ENCODE assay signal across 16 cellular contexts in the genomic region with DNA sequence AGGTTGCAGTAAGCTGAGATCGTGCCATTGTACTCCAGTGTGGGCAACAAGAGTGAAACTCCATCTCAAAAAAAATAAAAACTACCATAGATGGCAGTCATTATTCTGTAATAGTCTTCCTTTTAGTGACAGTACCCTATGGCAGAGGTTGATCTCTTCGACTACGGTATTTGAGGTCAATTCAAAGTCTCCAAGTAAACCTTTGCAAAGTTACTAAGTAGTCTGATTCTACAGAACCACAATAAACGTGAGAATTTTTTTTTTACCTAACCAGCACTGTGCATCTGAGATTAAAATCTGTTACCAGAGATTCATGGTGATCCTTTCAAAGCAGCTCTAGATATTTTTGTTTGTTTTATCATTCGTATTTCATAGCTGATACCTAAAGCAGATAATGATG.
DNase-seq lines count a peak whose midpoint lies in the region; ATAC-seq and TF ChIP-seq lines count a peak whose summit lies in the region.
"Had no signal": no experiment of that assay in that cellular context is flagged by ENCODE, and none has a peak within 500 bp of the region (broad histone marks: within the 10 kb centered on the region; RNA-seq: fewer than 3 reads in every experiment).

No MANE protein-coding gene starts in this region.

- H3K79me2 ChIP-seq in DND-41 (ENCODE audit: insufficient read depth, low read length): peaks cover 15% of the 10 kb centered on the region

- no peak overlapping the region for H3K9ac ChIP-seq in DND-41 (ENCODE audit: low read depth, low read length)

- POLR2A ChIA-PET in activated CD8-positive, alpha-beta T cell treated with anti-CD3 and anti-CD28 coated beads for 36 hours (lab: Charles Lee): interaction anchor here (0.8 to 1.7 kb wide), 7 partner anchors 18 to 103 kb away, joined by 3 to 6 read pairs (median 3); no protein-coding TSS in a partner anchor
- POLR2A ChIA-PET in naive thymus-derived CD8-positive, alpha-beta T cell (lab: Charles Lee): interaction anchor here (0.6 to 14.5 kb wide), 8 partner anchors 8 to 108 kb away, joined by 3 to 681 read pairs (median 5); a partner anchor contains a TSS
- POLR2A ChIA-PET in WTC11 (lab: Charles Lee): interaction anchor here (0.6 to 1.6 kb wide), 2 partner anchors 45 to 69 kb away, joined by 3 to 5 read pairs; no protein-coding TSS in a partner anchor

- peak overlapping the region; percentile 82 for H3K27ac Mint-ChIP-seq in activated CD8-positive, alpha-beta T cell treated with anti-CD3 and anti-CD28 coated beads for 36 hours
- H3K27ac Mint-ChIP-seq in naive thymus-derived CD8-positive, alpha-beta T cell: peak overlapping the region; percentile 92 to 100 (median 97)
- H3K27ac Mint-ChIP-seq in WTC11: no peak overlapping the region

- ATAC-seq in DND-41 (ENCODE audit: insufficient read depth, low read depth) (no peak), WTC11 (no peak)
- no peak for ATAC-seq in activated CD8-positive, alpha-beta T cell treated with anti-CD3 and anti-CD28 coated beads for 36 hours
- ATAC-seq in naive thymus-derived CD8-positive, alpha-beta T cell: peak; percentile 51 to 59

- intact Hi-C loops in activated CD8-positive, alpha-beta T cell treated with anti-CD3 and anti-CD28 coated beads for 36 hours (cut with micrococcal nuclease): no loop called here

- H3K4me1 Mint-ChIP-seq in activated CD8-positive, alpha-beta T cell treated with anti-CD3 and anti-CD28 coated beads for 36 hours (ENCODE audit: low read depth): peaks cover 48% of the 10 kb centered on the region
- peaks cover 14 to 68% (median 59%) of the 10 kb centered on the region in 4 donors for H3K4me1 Mint-ChIP-seq in naive thymus-derived CD8-positive, alpha-beta T cell
- H3K4me1 Mint-ChIP-seq in WTC11: peaks cover 47% of the 10 kb centered on the region

- no peaks in the 10 kb centered on the region for H3K9me3 ChIP-seq in DND-41 (ENCODE audit: insufficient read depth, low read length, severe bottlenecking)
- H3K9me3 ChIP-seq: testis had no signal

- TF ChIP-seq CTCF in DND-41 (IDR thresholded peaks at IDR 0.05; ENCODE audit: borderline replicate concordance, extremely low read depth, low read length, poor library complexity, severe bottlenecking): no peak
- no peak for TF ChIP-seq CTCF in activated CD8-positive, alpha-beta T cell treated with anti-CD3 and anti-CD28 coated beads for 36 hours (IDR thresholded peaks at IDR 0.05)
- no peak for TF ChIP-seq CTCF in WTC11 (IDR thresholded peaks at IDR 0.05)

- H3K4me1 ChIP-seq in DND-41 (ENCODE audit: insufficient read depth, low read length): peaks cover 28% of the 10 kb centered on the region

- CTCF ChIA-PET in activated CD8-positive, alpha-beta T cell treated with anti-CD3 and anti-CD28 coated beads for 36 hours (lab: Charles Lee): interaction anchor here (0.8 to 1.2 kb wide), 9 partner anchors 9 to 108 kb away, joined by 3 to 6 read pairs (median 4); no protein-coding TSS in a partner anchor
- CTCF ChIA-PET in WTC11 (lab: Charles Lee): no interaction called here

- H3K4me2 ChIP-seq in DND-41 (ENCODE audit: insufficient read depth, low read length): no peak overlapping the region

- DNase-seq in CD1c-positive myeloid dendritic cell (ENCODE audit: extremely low spot score) (peak; percentile 40), DND-41 (no peak), NCI-H1105 (lab: John Stamatoyannopoulos, UW) (no peak), NCI-H2029 (lab: John Stamatoyannopoulos, UW) (no peak), NOMO-1 treated with dmso at 0.1 percent for 144 hours (lab: John Stamatoyannopoulos, UW; ENCODE audit: unreplicated experiment) (no peak), WTC11 (ENCODE audit: low spot score) (no peak)
- DNase-seq in activated CD8-positive, alpha-beta T cell treated with anti-CD3 and anti-CD28 coated beads for 36 hours: no peak
- peak in 5 of 10 donors; percentile 30 to 90 (median 77) for DNase-seq in naive thymus-derived CD8-positive, alpha-beta T cell
- DNase-seq: activated CD4-positive, CD25-positive, alpha-beta regulatory T cell treated with anti-CD3 and anti-CD28 coated beads, Interleukin-2, amount 50 U/mL, for 72 hours; AML-193; KBM-7; NCI-H2029 treated with DMSO at 0.1 percent for 48 hours; stimulated activated CD8-positive, alpha-beta memory T cell treated with anti-CD3 and anti-CD28 coated beads, Interleukin-4, amount 100 ng/mL, for 48 hours; T-helper 9 cell; testis had no signal

- H3K9me3 Mint-ChIP-seq in activated CD8-positive, alpha-beta T cell treated with anti-CD3 and anti-CD28 coated beads for 36 hours: no peaks in the 10 kb centered on the region
- H3K9me3 Mint-ChIP-seq in naive thymus-derived CD8-positive, alpha-beta T cell: no peaks in the 10 kb centered on the region
- no peaks in the 10 kb centered on the region for H3K9me3 Mint-ChIP-seq in WTC11

- no peaks in the 10 kb centered on the region for H3K27me3 ChIP-seq in DND-41 (ENCODE audit: insufficient read depth, low read length, poor library complexity)
- H3K27me3 ChIP-seq: testis had no signal

- H3K4me3 ChIP-seq in DND-41 (ENCODE audit: low read depth in 1 of 2, low read length in 2 of 2): no peak overlapping the region
- H3K4me3 ChIP-seq: lung, testis had no signal

- H3K27ac ChIP-seq in DND-41 (ENCODE audit: low read length): 0 out of 2 replicates have a peak overlapping the region, but pooled peaks have one; percentile 21

- no peaks in the 10 kb centered on the region for H3K36me3 ChIP-seq in DND-41 (ENCODE audit: insufficient read depth, low read length)

- H4K20me1 ChIP-seq in DND-41 (ENCODE audit: insufficient read depth, low read length): no peaks in the 10 kb centered on the region

- peak overlapping the region; percentile 19; the same call in 1 of the 2 replicates for H2AFZ ChIP-seq in DND-41 (ENCODE audit: low read depth, low read length)

- no peaks in the 10 kb centered on the region for H3K36me3 Mint-ChIP-seq in activated CD8-positive, alpha-beta T cell treated with anti-CD3 and anti-CD28 coated beads for 36 hours (ENCODE audit: low read depth)
- no peaks in the 10 kb centered on the region for H3K36me3 Mint-ChIP-seq in naive thymus-derived CD8-positive, alpha-beta T cell
- H3K36me3 Mint-ChIP-seq in WTC11: no peaks in the 10 kb centered on the region

- no peaks in the 10 kb centered on the region for H3K27me3 Mint-ChIP-seq in activated CD8-positive, alpha-beta T cell treated with anti-CD3 and anti-CD28 coated beads for 36 hours
- no peaks in the 10 kb centered on the region for H3K27me3 Mint-ChIP-seq in naive thymus-derived CD8-positive, alpha-beta T cell
- H3K27me3 Mint-ChIP-seq in WTC11 (ENCODE audit: low read depth): no peaks in the 10 kb centered on the region

- peak overlapping the region; percentile 52 for H3K4me3 Mint-ChIP-seq in activated CD8-positive, alpha-beta T cell treated with anti-CD3 and anti-CD28 coated beads for 36 hours
- peak overlapping the region; percentile 56 to 91 (median 76) for H3K4me3 Mint-ChIP-seq in naive thymus-derived CD8-positive, alpha-beta T cell
- no peak overlapping the region for H3K4me3 Mint-ChIP-seq in WTC11

TF ChIP-seq in WTC11, 78 proteins besides CTCF, POLR2A, EP300 and RAD21 (continues in another document):
- TF ChIP-seq OVOL2 (CRISPR knock-in tag; IDR thresholded peaks at IDR 0.05; ENCODE audit: borderline replicate concordance) (no peak), FOXP1 (CRISPR knock-in tag; IDR thresholded peaks at IDR 0.05; ENCODE audit: borderline replicate concordance) (no peak), JUN (CRISPR knock-in tag; IDR thresholded peaks at IDR 0.05) (no peak), SMAD3 (CRISPR knock-in tag; IDR thresholded peaks at IDR 0.05; ENCODE audit: borderline replicate concordance) (no peak)
- TF ChIP-seq, protein P1, sequence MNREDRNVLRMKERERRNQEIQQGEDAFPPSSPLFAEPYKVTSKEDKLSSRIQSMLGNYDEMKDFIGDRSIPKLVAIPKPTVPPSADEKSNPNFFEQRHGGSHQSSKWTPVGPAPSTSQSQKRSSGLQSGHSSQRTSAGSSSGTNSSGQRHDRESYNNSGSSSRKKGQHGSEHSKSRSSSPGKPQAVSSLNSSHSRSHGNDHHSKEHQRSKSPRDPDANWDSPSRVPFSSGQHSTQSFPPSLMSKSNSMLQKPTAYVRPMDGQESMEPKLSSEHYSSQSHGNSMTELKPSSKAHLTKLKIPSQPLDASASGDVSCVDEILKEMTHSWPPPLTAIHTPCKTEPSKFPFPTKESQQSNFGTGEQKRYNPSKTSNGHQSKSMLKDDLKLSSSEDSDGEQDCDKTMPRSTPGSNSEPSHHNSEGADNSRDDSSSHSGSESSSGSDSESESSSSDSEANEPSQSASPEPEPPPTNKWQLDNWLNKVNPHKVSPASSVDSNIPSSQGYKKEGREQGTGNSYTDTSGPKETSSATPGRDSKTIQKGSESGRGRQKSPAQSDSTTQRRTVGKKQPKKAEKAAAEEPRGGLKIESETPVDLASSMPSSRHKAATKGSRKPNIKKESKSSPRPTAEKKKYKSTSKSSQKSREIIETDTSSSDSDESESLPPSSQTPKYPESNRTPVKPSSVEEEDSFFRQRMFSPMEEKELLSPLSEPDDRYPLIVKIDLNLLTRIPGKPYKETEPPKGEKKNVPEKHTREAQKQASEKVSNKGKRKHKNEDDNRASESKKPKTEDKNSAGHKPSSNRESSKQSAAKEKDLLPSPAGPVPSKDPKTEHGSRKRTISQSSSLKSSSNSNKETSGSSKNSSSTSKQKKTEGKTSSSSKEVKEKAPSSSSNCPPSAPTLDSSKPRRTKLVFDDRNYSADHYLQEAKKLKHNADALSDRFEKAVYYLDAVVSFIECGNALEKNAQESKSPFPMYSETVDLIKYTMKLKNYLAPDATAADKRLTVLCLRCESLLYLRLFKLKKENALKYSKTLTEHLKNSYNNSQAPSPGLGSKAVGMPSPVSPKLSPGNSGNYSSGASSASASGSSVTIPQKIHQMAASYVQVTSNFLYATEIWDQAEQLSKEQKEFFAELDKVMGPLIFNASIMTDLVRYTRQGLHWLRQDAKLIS (CRISPR knock-in tag; IDR thresholded peaks at IDR 0.05; ENCODE audit: borderline replicate concordance): no peak
- TF ChIP-seq, protein P2, sequence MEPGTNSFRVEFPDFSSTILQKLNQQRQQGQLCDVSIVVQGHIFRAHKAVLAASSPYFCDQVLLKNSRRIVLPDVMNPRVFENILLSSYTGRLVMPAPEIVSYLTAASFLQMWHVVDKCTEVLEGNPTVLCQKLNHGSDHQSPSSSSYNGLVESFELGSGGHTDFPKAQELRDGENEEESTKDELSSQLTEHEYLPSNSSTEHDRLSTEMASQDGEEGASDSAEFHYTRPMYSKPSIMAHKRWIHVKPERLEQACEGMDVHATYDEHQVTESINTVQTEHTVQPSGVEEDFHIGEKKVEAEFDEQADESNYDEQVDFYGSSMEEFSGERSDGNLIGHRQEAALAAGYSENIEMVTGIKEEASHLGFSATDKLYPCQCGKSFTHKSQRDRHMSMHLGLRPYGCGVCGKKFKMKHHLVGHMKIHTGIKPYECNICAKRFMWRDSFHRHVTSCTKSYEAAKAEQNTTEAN (CRISPR knock-in tag; IDR thresholded peaks at IDR 0.05): no peak

Comparison
In these comparisons a context has a peak if more than half of its experiments do, and no peak if none do; other contexts are left out.
1. ATAC-seq: peak in naive thymus-derived CD8-positive, alpha-beta T cell (2 of 2); none in DND-41 (single experiment), activated CD8-positive, alpha-beta T cell treated with anti-CD3 and anti-CD28 coated beads for 36 hours (single experiment) and WTC11 (single experiment).